In genomic region chr3:187186375-187186774, GRCh38 we compare ENCODE assay signal across 18 cellular contexts. TPM values are rescaled to one million over a fixed set of nuclear protein-coding genes. Genes with fewer than 3 reads are reported as not detected.
DNase-seq lines count a peak whose midpoint lies in the region; ATAC-seq and TF ChIP-seq lines count a peak whose summit lies in the region.
"Had no signal": no experiment of that assay in that cellular context is flagged by ENCODE, and none has a peak within 500 bp of the region (broad histone marks: within the 10 kb centered on the region; RNA-seq: fewer than 3 reads in every experiment).

No MANE protein-coding gene starts in this region.

- no peaks in the 10 kb centered on the region for H3K79me1 ChIP-seq in mesendoderm (ENCODE audit: low read length)

- peaks cover 10% of the 10 kb centered on the region for H3K4me1 ChIP-seq in mesendoderm (ENCODE audit: control insufficient read depth, low read depth, low read length)
- H3K4me1 ChIP-seq in vagina: peaks cover 28% of the 10 kb centered on the region
- no peaks in the 10 kb centered on the region for H3K4me1 ChIP-seq in body of pancreas

- H3K27me3 Mint-ChIP-seq in MCF 10A (ENCODE audit: insufficient read depth, unreplicated experiment): no peaks in the 10 kb centered on the region

- H3K27ac ChIP-seq in mesendoderm (ENCODE audit: low read depth, low read length) (peak overlapping the region; percentile 49), vagina (peak overlapping the region; percentile 36), body of pancreas (no peak overlapping the region)
- H3K27ac ChIP-seq: ovary had no signal

- no peaks in the 10 kb centered on the region for H3K9me3 ChIP-seq in vagina
- no peaks in the 10 kb centered on the region for H3K9me3 ChIP-seq in body of pancreas
- H3K9me3 ChIP-seq: ovary had no signal

- H4K5ac ChIP-seq in mesendoderm (ENCODE audit: low read length): no peak overlapping the region

- intact Hi-C loops in MCF 10A (cut with micrococcal nuclease): no loop called here
- intact Hi-C loops in vagina (cut with DNase I): no loop called here
- intact Hi-C loops in body of pancreas (cut with DNase I): no loop called here

- H2BK5ac ChIP-seq in mesendoderm (ENCODE audit: low read length): no peak overlapping the region

- H3K4me1 Mint-ChIP-seq in MCF 10A (ENCODE audit: insufficient read depth, unreplicated experiment): peaks cover 57% of the 10 kb centered on the region

- CTCF ChIA-PET in MCF 10A (lab: Yijun Ruan, JAX): interaction anchor here (1.0 to 1.6 kb wide), 3 partner anchors 9 to 51 kb away, joined by 3 to 4 read pairs (median 3); no protein-coding TSS in a partner anchor

- BruUV-seq in MCF 10A (replicated peaks; lab: Mats Ljungman, UMichigan): no TSS peak

- no peak overlapping the region for H3K4me3 Mint-ChIP-seq in MCF 10A (ENCODE audit: unreplicated experiment)
- H3K4me3 Mint-ChIP-seq: activated CD4-positive, alpha-beta memory T cell treated with anti-CD3 and anti-CD28 coated beads, Interleukin-2, amount 10 ng/mL, durations not matched to agents 7 days and 5 days; mesothelial cell of epicardium had no signal

- no peak overlapping the region for H2BK15ac ChIP-seq in mesendoderm (replicated peaks; ENCODE audit: low read depth)

- POLR2A ChIA-PET in MCF 10A (lab: Yijun Ruan, JAX): interaction anchor here (0.6 to 2.1 kb wide), 10 partner anchors 8 to 423 kb away, joined by 3 to 9 read pairs (median 4); no protein-coding TSS in a partner anchor

- WGBS in mesendoderm (ENCODE audit: extremely low coverage, insufficient coverage, low lambda C conversion rate): no CpG with 5 or more reads among the region's 2 CpGs
- 35 to 54% methylated on average over 2 of the region's 2 CpGs for WGBS in body of pancreas, 2 donors

- no peaks in the 10 kb centered on the region for H3K9me3 Mint-ChIP-seq in MCF 10A (ENCODE audit: unreplicated experiment)
- H3K9me3 Mint-ChIP-seq: activated CD4-positive, alpha-beta memory T cell treated with anti-CD3 and anti-CD28 coated beads, Interleukin-2, amount 10 ng/mL, durations not matched to agents 7 days and 5 days; activated T-helper 2 cell treated with anti-CD3 and anti-CD28 coated beads, Interferon-gamma antibody, Interleukin-2, Interleukin-4, amounts not matched to agents 10 μg/mL and 5 μg/mL and 100 μg/mL, durations not matched to agents 14 hours and 24 hours and 36 hours had no signal

- TF ChIP-seq POLR2A in vagina (IDR thresholded peaks at IDR 0.05): no peak
- TF ChIP-seq POLR2A in body of pancreas (IDR thresholded peaks at IDR 0.05): no peak

- H4K8ac ChIP-seq in mesendoderm (ENCODE audit: low read depth, low read length): no peak overlapping the region

- no peak overlapping the region for H2BK120ac ChIP-seq in mesendoderm (ENCODE audit: low read depth, low read length)

- H3K23ac ChIP-seq in mesendoderm (ENCODE audit: low read length): no peak overlapping the region

- H3K4me2 ChIP-seq in mesendoderm (ENCODE audit: low read length): no peak overlapping the region

- H3K4me3 ChIP-seq in mesendoderm (ENCODE audit: low read length) (no peak overlapping the region), vagina (no peak overlapping the region), body of pancreas (no peak overlapping the region)
- H3K4me3 ChIP-seq: ovary had no signal

- H3K79me2 ChIP-seq in mesendoderm (ENCODE audit: control insufficient read depth, insufficient read depth, low read length): no peaks in the 10 kb centered on the region

- no peaks in the 10 kb centered on the region for H3K36me3 ChIP-seq in mesendoderm (ENCODE audit: control insufficient read depth, insufficient read depth, low read length)
- H3K36me3 ChIP-seq in vagina: no peaks in the 10 kb centered on the region
- H3K36me3 ChIP-seq in body of pancreas (replicated peaks in 1 of 2; ENCODE audit: insufficient read depth in 1 of 2, low read depth in 2 of 2): no peaks in the 10 kb centered on the region
- H3K36me3 ChIP-seq: ovary had no signal

- no peak overlapping the region for H3K4ac ChIP-seq in mesendoderm (ENCODE audit: low read depth, low read length)

- DNase-seq in MCF 10A (ENCODE audit: unreplicated experiment) (no peak), mesendoderm (no peak), vagina (ENCODE audit: extremely low spot score in 2 of 2) (no peak), body of pancreas (no peak), OCI-M2 (lab: John Stamatoyannopoulos, UW; ENCODE audit: unreplicated experiment) (no peak), epidermal melanocyte (ENCODE audit: insufficient read length, low spot score) (no peak)
- DNase-seq: activated CD4-positive, alpha-beta memory T cell treated with anti-CD3 and anti-CD28 coated beads, Interleukin-2, amount 10 ng/mL, durations not matched to agents 7 days and 5 days; anterior cingulate cortex; GOT3; NCI-H187; SHP77 treated with DMSO at 0.1 percent for 48 hours had no signal

- peak; percentile 28 for ATAC-seq in HG02610 (IDR thresholded peaks at IDR 0.05; ENCODE audit: unreplicated experiment)
- ATAC-seq in body of pancreas: no peak

- H3K27ac Mint-ChIP-seq in MCF 10A (ENCODE audit: low read depth, unreplicated experiment): peak overlapping the region; percentile 92
- H3K27ac Mint-ChIP-seq: activated CD4-positive, alpha-beta memory T cell treated with anti-CD3 and anti-CD28 coated beads, Interleukin-2, amount 10 ng/mL, durations not matched to agents 7 days and 5 days; activated T-helper 2 cell treated with anti-CD3 and anti-CD28 coated beads, Interferon-gamma antibody, Interleukin-2, Interleukin-4, amounts not matched to agents 10 μg/mL and 5 μg/mL and 100 μg/mL, durations not matched to agents 14 hours and 24 hours and 36 hours; CD14-positive monocyte; mesothelial cell of epicardium had no signal

- H2AK5ac ChIP-seq in mesendoderm (ENCODE audit: low read length): no peak overlapping the region

- H3K18ac ChIP-seq in mesendoderm (ENCODE audit: low read length): peak overlapping the region; percentile 65

- TF ChIP-seq CTCF in MCF 10A (IDR thresholded peaks at IDR 0.05; ENCODE audit: unreplicated experiment) (no peak), vagina (IDR thresholded peaks at IDR 0.05) (no peak), body of pancreas (IDR thresholded peaks at IDR 0.05) (no peak)

- no peak overlapping the region for H3K56ac ChIP-seq in mesendoderm (ENCODE audit: low read length)

- no peak overlapping the region for H3K9ac ChIP-seq in mesendoderm (ENCODE audit: low read length)

- no peaks in the 10 kb centered on the region for H3K27me3 ChIP-seq in mesendoderm (ENCODE audit: insufficient read depth, low read length, poor library complexity)
- H3K27me3 ChIP-seq in vagina: no peaks in the 10 kb centered on the region
- no peaks in the 10 kb centered on the region for H3K27me3 ChIP-seq in body of pancreas
- H3K27me3 ChIP-seq: ovary had no signal

- no peaks in the 10 kb centered on the region for H3K36me3 Mint-ChIP-seq in MCF 10A (ENCODE audit: insufficient read depth, unreplicated experiment)
- H3K36me3 Mint-ChIP-seq: mesothelial cell of epicardium had no signal

RNA-seq across cellular contexts. Expression of gene RTP1, which starts 10.9 kb away (rescaled TPM):
- not detected in 2 replicates for total RNA-seq in MCF 10A (2022)
- polyA plus RNA-seq in mesendoderm (2013, experiment 1 of 2): 4.2 TPM
- polyA plus RNA-seq in mesendoderm (2013, experiment 2 of 2): 4.3 TPM
- not detected for total RNA-seq in vagina
- not detected for total RNA-seq in body of pancreas
- total RNA-seq: activated CD4-positive, alpha-beta memory T cell treated with anti-CD3 and anti-CD28 coated beads, Interleukin-2, amount 10 ng/mL, durations not matched to agents 7 days and 5 days; activated T-helper 2 cell treated with anti-CD3 and anti-CD28 coated beads, Interferon-gamma antibody, Interleukin-2, Interleukin-4, amounts not matched to agents 10 μg/mL and 5 μg/mL and 100 μg/mL, durations not matched to agents 14 hours and 24 hours and 36 hours; Daoy; mesothelial cell of epicardium; urinary bladder had no signal
- polyA plus RNA-seq: CD14-positive monocyte, ovary, urinary bladder had no signal

RNA-seq across cellular contexts. Expression of gene RPL39L, which starts 47.1 kb away (rescaled TPM):
- total RNA-seq in MCF 10A (2022): 1.0 and 3.3 TPM in 2 replicates
- 82.8 TPM for polyA plus RNA-seq in mesendoderm (2013, experiment 1 of 2)
- polyA plus RNA-seq in mesendoderm (2013, experiment 2 of 2): 80.8 TPM
- 10.8 TPM for total RNA-seq in vagina
- 1 to 10 TPM in 1 of 2 donors, not detected in 1; 7.8 TPM for total RNA-seq in body of pancreas

Comparison
In these comparisons a context has a peak if more than half of its experiments do, and no peak if none do; other contexts are left out.
1. H3K27ac ChIP-seq: peak in mesendoderm (single experiment) and vagina (single experiment); none in body of pancreas (0 of 4).